8 cellular contexts compared by ENCODE assay signal in the genomic region with DNA sequence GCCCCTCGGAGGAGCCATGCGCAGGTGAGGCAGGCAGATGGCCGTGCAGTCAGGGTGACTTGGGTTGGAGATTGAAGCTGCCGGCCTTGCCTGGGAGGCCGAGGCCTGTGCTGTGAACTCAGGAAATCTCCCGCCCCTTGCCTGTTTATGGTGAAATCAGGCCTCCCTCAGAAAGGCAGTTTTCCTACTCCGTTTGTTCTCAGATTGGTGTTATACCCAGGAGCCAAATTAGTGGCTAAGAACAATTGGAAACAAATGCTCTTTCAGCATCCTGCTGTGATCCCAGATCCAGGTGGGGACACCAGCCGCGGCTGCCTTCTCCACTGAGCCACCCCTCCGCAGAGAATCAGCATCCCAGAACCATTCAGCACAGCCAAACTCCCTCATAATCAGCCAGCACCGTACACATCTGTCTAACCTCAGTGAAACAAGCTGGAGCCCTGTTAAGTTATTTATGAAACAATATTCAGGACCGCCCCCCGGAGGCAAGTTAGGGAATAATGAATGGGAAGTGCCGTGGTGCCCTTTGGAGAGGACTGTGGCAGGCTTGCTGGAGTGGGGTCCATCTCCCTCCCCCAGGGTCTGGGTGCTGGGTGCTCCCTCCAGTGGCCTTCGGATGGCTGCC. TPM values are rescaled to one million over a fixed set of nuclear protein-coding genes. Genes with fewer than 3 reads are reported as not detected.
A peak's percentile ranks its signal among the peaks of the same experiment; 100 is the strongest.
DNase-seq lines count a peak whose midpoint lies in the region; ATAC-seq and TF ChIP-seq lines count a peak whose summit lies in the region.

No MANE protein-coding gene starts in this region.

- TF ChIP-seq CTCF in foreskin fibroblast (IDR thresholded peaks at IDR 0.05; ENCODE audit: low read depth, low read length) (peak; percentile 16), osteoblast (IDR thresholded peaks at IDR 0.05; ENCODE audit: extremely low read depth, low read depth, low read length) (peak; percentile 37), spleen (IDR thresholded peaks at IDR 0.05 in 8 of 11, conservative IDR thresholded peaks at IDR 0.05 in 3 of 11) (peak in 3 of 11 experiments; percentile 9 to 20 (median 14))

- intact Hi-C loops in spleen (cut with DNase I; ENCODE audit: low total_unique reads), result no loop called here

- no peaks in the 10 kb centered on the region for H3K79me2 ChIP-seq in osteoblast (ENCODE audit: insufficient read depth, low read length)

- 75 to 83% (median 78%) methylated on average over 14 to 15 of the region's 15 CpGs for WGBS in spleen, 5 donors

- H2AFZ ChIP-seq in osteoblast (ENCODE audit: low read length), result no peak overlapping the region

- H3K27ac ChIP-seq in osteoblast (ENCODE audit: low read depth, low read length), result no peak overlapping the region
- H3K27ac ChIP-seq in spleen, result peak overlapping the region in 2 of 8 donors; percentile 18 to 45

- DNase-seq in ELR (ENCODE audit: low read depth), result peak; percentile 35
- peak; percentile 14 for DNase-seq in RPMI7951 (ENCODE audit: low read depth)
- DNase-seq in foreskin fibroblast, result peak in 1 of 2 donors; percentile 15
- peak; percentile 87 for DNase-seq in osteoblast (ENCODE audit: insufficient read length, low spot score, missing footprints)
- no peak for DNase-seq in NAMALWA (ENCODE audit: low spot score)
- DNase-seq in spleen, result no peak
- no peak for DNase-seq in NCI-H774 (lab: John Stamatoyannopoulos, UW)

- H3K36me3 ChIP-seq in osteoblast (ENCODE audit: insufficient read depth, low read length) (no peaks in the 10 kb centered on the region), spleen (no peaks in the 10 kb centered on the region)

- no peak for ATAC-seq in GM21381 (IDR thresholded peaks at IDR 0.05; ENCODE audit: unreplicated experiment)

- no peak for TF ChIP-seq POLR2A in spleen (IDR thresholded peaks at IDR 0.05)

- H4K20me1 ChIP-seq in osteoblast (ENCODE audit: insufficient read depth, low read length), result no peaks in the 10 kb centered on the region

- H3K4me2 ChIP-seq in osteoblast (ENCODE audit: insufficient read depth, low read length), result no peak overlapping the region

- H3K27me3 ChIP-seq in osteoblast (ENCODE audit: insufficient read depth, low read length) (no peaks in the 10 kb centered on the region), spleen (replicated peaks in 1 of 7) (no peaks in the 10 kb centered on the region)

- H3K9me3 ChIP-seq in osteoblast (ENCODE audit: low read depth, low read length) (no peaks in the 10 kb centered on the region), spleen (no peaks in the 10 kb centered on the region)

- H3K4me1 ChIP-seq in osteoblast (ENCODE audit: insufficient read depth, low read length) (no peaks in the 10 kb centered on the region), spleen (peaks cover 0 to 11% (median 4%) of the 10 kb centered on the region in 6 donors)

- H3K4me3 ChIP-seq in foreskin fibroblast (ENCODE audit: low read depth in 1 of 2, low read length in 2 of 2), result no peak overlapping the region
- no peak overlapping the region for H3K4me3 ChIP-seq in osteoblast (ENCODE audit: insufficient read depth, low read length)
- H3K4me3 ChIP-seq in spleen, result no peak overlapping the region

RNA-seq across cellular contexts. Expression of gene PKNOX2, which starts 60.0 kb away (rescaled TPM):
- total RNA-seq in RPMI7951 (2014; rRNA removed; shearing (Covaris generic)), result 2.1 and 2.8 TPM in 2 replicates
- under 0.01 and 1.2 TPM in 2 replicates for total RNA-seq in osteoblast
- total RNA-seq in spleen, result 1 to 10 TPM; 2.7 to 8.9 (median 4.7) TPM
- 1 to 10 TPM in 1 of 3 donors, under 1 TPM in 2; 0.80 to 1.6 (median 0.80) TPM for polyA plus RNA-seq in spleen

Comparison
In these comparisons a context has a peak if more than half of its experiments do, and no peak if none do; other contexts are left out.
1. DNase-seq: peak in ELR (single experiment), RPMI7951 (single experiment) and osteoblast (single experiment); none in NAMALWA (single experiment), spleen (single experiment) and NCI-H774 (single experiment).